ENCODE assay signal across 9 cellular contexts in genomic region chr9:87725356-87725899, GRCh38. TPM values are rescaled to one million over a fixed set of nuclear protein-coding genes. Genes with fewer than 3 reads are reported as not detected.
A peak's percentile ranks its signal among the peaks of the same experiment; 100 is the strongest.
DNase-seq lines count a peak whose midpoint lies in the region; ATAC-seq and TF ChIP-seq lines count a peak whose summit lies in the region.
"Had no signal": no experiment of that assay in that cellular context is flagged by ENCODE, and none has a peak within 500 bp of the region (broad histone marks: within the 10 kb centered on the region; RNA-seq: fewer than 3 reads in every experiment).

No MANE protein-coding gene starts in this region.

- no peak overlapping the region for H3K18ac ChIP-seq in neuronal stem cell (ENCODE audit: low read length)

- no peak for TF ChIP-seq CTCF in Calu3 (IDR thresholded peaks at IDR 0.05; ENCODE audit: unreplicated experiment)
- TF ChIP-seq CTCF in VCaP (conservative IDR thresholded peaks at IDR 0.05): no peak
- TF ChIP-seq CTCF in fibroblast of villous mesenchyme (IDR thresholded peaks at IDR 0.05; ENCODE audit: insufficient read depth, low read depth, low read length): no peak

- no peaks in the 10 kb centered on the region for H3K79me1 ChIP-seq in neuronal stem cell (ENCODE audit: low read depth, low read length)

- no peak overlapping the region for H4K8ac ChIP-seq in neuronal stem cell (ENCODE audit: low read depth, low read length)

- peak overlapping the region; percentile 72 for H3K4me3 ChIP-seq in fibroblast of villous mesenchyme (ENCODE audit: low read depth, low read length)
- peak overlapping the region; percentile 80 to 83 for H3K4me3 ChIP-seq in neuronal stem cell (ENCODE audit: low read length in 2 of 2)

- DNase-seq in Calu3: no peak
- DNase-seq in fibroblast of villous mesenchyme (ENCODE audit: low read depth): peak; percentile 58
- DNase-seq in neuronal stem cell (ENCODE audit: low spot score): no peak
- DNase-seq in D341Med (ENCODE audit: low spot score): no peak
- DNase-seq in DMS153 treated with DMSO at 0.1 percent for 48 hours (lab: John Stamatoyannopoulos, UW; ENCODE audit: unreplicated experiment): no peak
- no peak for DNase-seq in activated naive CD4-positive, alpha-beta T cell (lab: John Stamatoyannopoulos, UW)

- H3K36me3 ChIP-seq in neuronal stem cell (replicated peaks in 1 of 2; ENCODE audit: control insufficient read depth in 2 of 2, insufficient read depth in 2 of 2, low read length in 2 of 2): peaks cover 4 to 29% of the 10 kb centered on the region in 2 donors

- peaks cover 10% of the 10 kb centered on the region for H3K4me1 Mint-ChIP-seq in Calu3 (ENCODE audit: low read depth, unreplicated experiment)
- H3K4me1 Mint-ChIP-seq: memory B cell had no signal

- H3K14ac ChIP-seq in neuronal stem cell (ENCODE audit: low read length): no peak overlapping the region

- no peak for ATAC-seq in HG03139 (IDR thresholded peaks at IDR 0.05; ENCODE audit: unreplicated experiment)

- H2AFZ ChIP-seq in neuronal stem cell (ENCODE audit: low read length): peak overlapping the region; percentile 99

- H3K27me3 Mint-ChIP-seq in Calu3 (ENCODE audit: unreplicated experiment): peaks cover 17% of the 10 kb centered on the region

- H3K4me3 Mint-ChIP-seq in Calu3 (ENCODE audit: low read depth, unreplicated experiment): peak overlapping the region; percentile 98
- H3K4me3 Mint-ChIP-seq: memory B cell had no signal

- no peak overlapping the region for H4K91ac ChIP-seq in neuronal stem cell (ENCODE audit: low read depth, low read length, poor library complexity)

- no peaks in the 10 kb centered on the region for H3K9me3 ChIP-seq in neuronal stem cell (replicated peaks in 1 of 2; ENCODE audit: control insufficient read depth in 2 of 2, insufficient read depth in 1 of 2, low read depth in 1 of 2, low read length in 2 of 2)

- peaks cover 0 to 3% (median 0%) of the 10 kb centered on the region in 3 experiments for H3K27me3 ChIP-seq in neuronal stem cell (ENCODE audit: control insufficient read depth in 3 of 3, insufficient read depth in 3 of 3, low read depth in 1 of 3, low read length in 3 of 3)

- H3K4me1 ChIP-seq in neuronal stem cell (ENCODE audit: control insufficient read depth in 2 of 2, insufficient read depth in 1 of 2, low read depth in 1 of 2, low read length in 2 of 2): peaks cover 0 to 2% of the 10 kb centered on the region in 2 donors

- H2BK12ac ChIP-seq in neuronal stem cell (ENCODE audit: low read length): no peak overlapping the region

- no peak overlapping the region for H2BK15ac ChIP-seq in neuronal stem cell (ENCODE audit: low read length)

- no peak overlapping the region for H2BK5ac ChIP-seq in neuronal stem cell (ENCODE audit: low read length)

- H3K27ac ChIP-seq in VCaP (peak overlapping the region; percentile 80), neuronal stem cell (replicated peaks; ENCODE audit: low read length) (no peak overlapping the region)

- CTCF ChIA-PET in Calu3 (lab: Charles Lee): interaction anchor here (0.6 to 1.4 kb wide), 4 partner anchors 11 to 90 kb away, joined by 7 read pairs; no protein-coding TSS in a partner anchor

- no peaks in the 10 kb centered on the region for H3K9me3 Mint-ChIP-seq in Calu3 (ENCODE audit: low read depth, unreplicated experiment)
- H3K9me3 Mint-ChIP-seq: memory B cell had no signal

- no peak overlapping the region for H2BK120ac ChIP-seq in neuronal stem cell (ENCODE audit: low read depth, low read length)

- intact Hi-C loops in Calu3 (cut with micrococcal nuclease; ENCODE audit: unreplicated experiment): no loop called here

- no TSS peak for BruUV-seq in Calu3 (replicated peaks; lab: Mats Ljungman, UMichigan)

- peak overlapping the region; percentile 87 for H3K27ac Mint-ChIP-seq in Calu3 (ENCODE audit: unreplicated experiment)
- H3K27ac Mint-ChIP-seq: memory B cell had no signal

- H3K4me2 ChIP-seq in neuronal stem cell (ENCODE audit: insufficient read depth, low read length, poor library complexity, severe bottlenecking): peak overlapping the region; percentile 89

- H3K23ac ChIP-seq in neuronal stem cell (ENCODE audit: low read depth, low read length, poor library complexity): peak overlapping the region; percentile 83

- H2AK5ac ChIP-seq in neuronal stem cell (ENCODE audit: low read depth, low read length): no peak overlapping the region

- peaks cover 12% of the 10 kb centered on the region for H3K36me3 Mint-ChIP-seq in Calu3 (ENCODE audit: insufficient read depth, unreplicated experiment)
- H3K36me3 Mint-ChIP-seq: memory B cell had no signal

- WGBS in neuronal stem cell (ENCODE audit: extremely low coverage in 2 of 2, insufficient read length in 2 of 2, insufficient replicate concordance in 1 of 2), 2 donors: no CpG with 5 or more reads among the region's 25 CpGs

- H3K9ac ChIP-seq in neuronal stem cell (ENCODE audit: low read depth, low read length, poor library complexity): no peak overlapping the region

- no peak overlapping the region for H3K4ac ChIP-seq in neuronal stem cell (ENCODE audit: low read length)

RNA-seq across cellular contexts. Expression of gene CTSL, which starts 0.5 kb away (rescaled TPM):
- total RNA-seq in Calu3 (2022): 32.2 and 42.9 TPM in 2 replicates
- 156 and 163 TPM in 2 replicates for total RNA-seq in fibroblast of villous mesenchyme
- 40.2 TPM for polyA plus RNA-seq in neuronal stem cell (2013, experiment 1 of 2)
- 39.2 TPM for polyA plus RNA-seq in neuronal stem cell (2013, experiment 2 of 2)
